ENCODE assay signal across 37 cellular contexts in the genomic region with DNA sequence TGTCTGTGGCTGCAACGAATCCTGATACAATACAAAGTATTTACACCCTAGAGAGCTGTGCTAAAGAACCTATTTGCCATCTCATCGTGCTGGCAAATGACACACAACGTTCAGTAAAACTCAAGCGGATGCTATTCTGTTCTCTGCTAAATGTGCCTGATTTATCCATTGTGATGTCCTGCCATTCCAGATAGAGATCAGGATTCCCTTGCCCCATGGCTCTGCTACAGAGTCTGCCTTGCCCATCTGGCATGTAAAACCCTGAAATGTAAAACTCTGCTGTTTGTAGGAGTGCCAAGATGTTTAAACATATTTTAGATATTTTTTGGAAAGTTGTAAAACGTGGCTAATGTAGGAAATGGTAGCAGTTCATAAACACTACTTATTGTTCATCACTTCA. TPM values are rescaled to one million over a fixed set of nuclear protein-coding genes. Genes with fewer than 3 reads are reported as not detected.
"Had no signal": no experiment of that assay in that cellular context is flagged by ENCODE, and none has a peak within 500 bp of the region (broad histone marks: within the 10 kb centered on the region; RNA-seq: fewer than 3 reads in every experiment).

No MANE protein-coding gene starts in this region.

- DNase-seq: Karpas-422, Kasumi-1, KG1, MG63, MV-4-11, NCI-H1048, NCI-H1092, NCI-H1092 treated with DMSO at 0.1 percent for 48 hours, NCI-H1105, NCI-H1105 treated with DMSO at 0.1 percent for 48 hours, NCI-H1417, NCI-H1417 treated with DMSO at 0.1 percent for 48 hours, NCI-H1436, NCI-H1436 treated with DMSO at 0.1 percent for 48 hours, NCI-H146, NCI-H1694, NCI-H1694 treated with DMSO at 0.1 percent for 48 hours, NCI-H187, NCI-H187 treated with DMSO at 0.1 percent for 48 hours, NCI-H1930, NCI-H2029, NCI-H2029 treated with DMSO at 0.1 percent for 48 hours, NCI-H2081, NCI-H2081 treated with DMSO at 0.1 percent for 48 hours, NCI-H2107, NCI-H2171, NCI-H2171 treated with DMSO at 0.1 percent for 48 hours, NCI-H2227 treated with DMSO at 0.1 percent for 48 hours, NCI-H226, NCI-H345, NCI-H446, NCI-H446 treated with DMSO at 0.1 percent for 48 hours, NCI-H510A had no signal

- H3K9ac ChIP-seq: KMS-11 had no signal

- H3K27ac ChIP-seq: KMS-11 had no signal

- H3K36me3 ChIP-seq: MG63 had no signal

- H3K4me3 ChIP-seq: MG63 had no signal

- H3K4me2 ChIP-seq: KMS-11 had no signal

- H3K9me3 ChIP-seq: MG63 had no signal

RNA-seq across cellular contexts. Expression of a gene that starts 20.0 kb away (rescaled TPM):
- total RNA-seq: M059J, MCF 10A, NCI-H460 had no signal
